ENCODE assay signal across 27 cellular contexts in the genomic region with DNA sequence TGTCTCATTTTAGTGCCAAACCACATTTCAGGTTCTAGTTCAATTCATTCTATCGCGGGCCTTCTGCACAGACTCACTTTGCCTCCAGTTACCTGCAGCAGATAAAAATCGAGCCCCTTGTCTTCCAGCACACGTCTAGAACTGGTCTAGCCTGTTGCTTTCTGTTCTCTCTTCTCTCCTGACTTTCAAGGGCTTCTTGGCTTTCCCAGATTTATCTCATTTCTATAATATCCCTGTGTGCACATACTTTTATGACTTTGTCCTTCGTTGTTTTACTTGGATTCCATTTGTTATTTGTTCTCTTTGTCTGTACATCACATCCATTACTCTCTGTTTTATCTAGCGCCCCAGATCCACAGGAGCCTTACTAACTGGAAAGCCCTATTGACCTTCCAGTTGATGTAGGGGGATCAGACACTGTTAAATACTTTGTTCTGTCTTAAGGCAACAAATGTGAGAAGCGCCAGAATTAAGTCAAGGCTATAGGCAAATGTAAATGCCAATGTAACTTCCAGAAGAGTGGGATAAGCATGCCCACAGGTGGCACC.
"Had no signal": no experiment of that assay in that cellular context is flagged by ENCODE, and none has a peak within 500 bp of the region (broad histone marks: within the 10 kb centered on the region; RNA-seq: fewer than 3 reads in every experiment).

No MANE protein-coding gene starts in this region.

- H3K27ac Mint-ChIP-seq: mesothelial cell of epicardium; naive B cell; natural killer cell; nephron progenitor cell; neural progenitor cell; stimulated activated naive B cell treated with anti-CD40 and anti-IgM and Interleukin-4, amounts not matched to agents 10 μg/mL and 1 μg/mL and 100 μg/mL, for 72 hours had no signal

- H3K27ac ChIP-seq: hepatocyte, left ventricle myocardium inferior, neural progenitor cell, neutrophil, parathyroid adenoma, right atrium auricular region, right lobe of liver, stomach, testis, thyroid gland, transverse colon, upper lobe of left lung had no signal

- H3K27me3 ChIP-seq: hepatocyte, neural progenitor cell, neutrophil, right atrium auricular region, right lobe of liver, stomach, testis, thyroid gland, transverse colon, upper lobe of left lung had no signal

- H3K9me3 Mint-ChIP-seq: mesothelial cell of epicardium; nephron progenitor cell; neural progenitor cell; stimulated activated naive B cell treated with anti-CD40 and anti-IgM and Interleukin-4, amounts not matched to agents 10 μg/mL and 1 μg/mL and 100 μg/mL, for 72 hours had no signal

- H3K9me3 ChIP-seq: left ventricle myocardium inferior, neutrophil, right atrium auricular region, right lobe of liver, stomach, testis, thyroid gland, transverse colon, upper lobe of left lung had no signal

- H3K27me3 Mint-ChIP-seq: naive B cell; stimulated activated naive B cell treated with anti-CD40 and anti-IgM and Interleukin-4, amounts not matched to agents 10 μg/mL and 1 μg/mL and 100 μg/mL, for 72 hours had no signal

- DNase-seq: islet precursor cell; left ventricle myocardium inferior; mesendoderm; naive B cell; natural killer cell; nephron progenitor cell; occipital lobe; right lobe of liver; stimulated activated CD4-positive, alpha-beta T cell treated with anti-CD3 and anti-CD28 coated beads, Interleukin-12 subunit alpha, Interleukin-12 subunit beta, amount 100 ng/mL, for 4 hours; stimulated activated CD4-positive, alpha-beta T cell treated with anti-CD3 and anti-CD28 coated beads, Interleukin-15, amount 100 ng/mL, for 24 hours; stimulated activated CD4-positive, alpha-beta T cell treated with anti-CD3 and anti-CD28 coated beads, Interleukin-2, amount 100 ng/mL, for 24 hours; stimulated activated CD4-positive, alpha-beta T cell treated with anti-CD3 and anti-CD28 coated beads, Interleukin-4, amount 100 ng/mL, for 1 hour; stimulated activated naive B cell treated with anti-CD40 and anti-IgM and Interleukin-4, amounts not matched to agents 10 μg/mL and 1 μg/mL and 100 μg/mL, for 72 hours; stimulated activated naive CD8-positive, alpha-beta T cell treated with anti-CD3 and anti-CD28 coated beads, Interleukin-15, Interleukin-2, amounts not matched to agents 100 U/mL and 50 U/mL, for 24 hours; stomach; testis; thyroid gland; transverse colon; upper lobe of left lung had no signal

- H3K4me3 Mint-ChIP-seq: mesothelial cell of epicardium; naive B cell; natural killer cell; nephron progenitor cell; neural progenitor cell; stimulated activated naive B cell treated with anti-CD40 and anti-IgM and Interleukin-4, amounts not matched to agents 10 μg/mL and 1 μg/mL and 100 μg/mL, for 72 hours had no signal

- H3K36me3 Mint-ChIP-seq: mesothelial cell of epicardium; naive B cell; natural killer cell; neural progenitor cell; stimulated activated naive B cell treated with anti-CD40 and anti-IgM and Interleukin-4, amounts not matched to agents 10 μg/mL and 1 μg/mL and 100 μg/mL, for 72 hours had no signal

- H3K4me1 Mint-ChIP-seq: naive B cell; natural killer cell; nephron progenitor cell; neural progenitor cell; stimulated activated naive B cell treated with anti-CD40 and anti-IgM and Interleukin-4, amounts not matched to agents 10 μg/mL and 1 μg/mL and 100 μg/mL, for 72 hours had no signal

- H3K4me3 ChIP-seq: hepatocyte, left ventricle myocardium inferior, lung, neural progenitor cell, right atrium auricular region, right lobe of liver, smooth muscle cell, stomach, testis, thyroid gland, transverse colon, upper lobe of left lung had no signal

- H3K4me1 ChIP-seq: left ventricle myocardium inferior, neural progenitor cell, parathyroid adenoma, right atrium auricular region, right lobe of liver, stomach, testis, thyroid gland, transverse colon, upper lobe of left lung had no signal

- H3K36me3 ChIP-seq: left ventricle myocardium inferior, neural progenitor cell, neutrophil, right atrium auricular region, right lobe of liver, stomach, thyroid gland, transverse colon, upper lobe of left lung had no signal

- ATAC-seq: natural killer cell; right lobe of liver; stimulated activated naive B cell treated with anti-CD40 and anti-IgM and Interleukin-4, amounts not matched to agents 10 μg/mL and 1 μg/mL and 100 μg/mL, for 72 hours; stimulated activated naive CD8-positive, alpha-beta T cell treated with anti-CD3 and anti-CD28 coated beads, Interleukin-15, Interleukin-2, amounts not matched to agents 100 U/mL and 50 U/mL, for 24 hours had no signal
